Comparison of ENCODE assay signal across 10 cellular contexts in the genomic region with DNA sequence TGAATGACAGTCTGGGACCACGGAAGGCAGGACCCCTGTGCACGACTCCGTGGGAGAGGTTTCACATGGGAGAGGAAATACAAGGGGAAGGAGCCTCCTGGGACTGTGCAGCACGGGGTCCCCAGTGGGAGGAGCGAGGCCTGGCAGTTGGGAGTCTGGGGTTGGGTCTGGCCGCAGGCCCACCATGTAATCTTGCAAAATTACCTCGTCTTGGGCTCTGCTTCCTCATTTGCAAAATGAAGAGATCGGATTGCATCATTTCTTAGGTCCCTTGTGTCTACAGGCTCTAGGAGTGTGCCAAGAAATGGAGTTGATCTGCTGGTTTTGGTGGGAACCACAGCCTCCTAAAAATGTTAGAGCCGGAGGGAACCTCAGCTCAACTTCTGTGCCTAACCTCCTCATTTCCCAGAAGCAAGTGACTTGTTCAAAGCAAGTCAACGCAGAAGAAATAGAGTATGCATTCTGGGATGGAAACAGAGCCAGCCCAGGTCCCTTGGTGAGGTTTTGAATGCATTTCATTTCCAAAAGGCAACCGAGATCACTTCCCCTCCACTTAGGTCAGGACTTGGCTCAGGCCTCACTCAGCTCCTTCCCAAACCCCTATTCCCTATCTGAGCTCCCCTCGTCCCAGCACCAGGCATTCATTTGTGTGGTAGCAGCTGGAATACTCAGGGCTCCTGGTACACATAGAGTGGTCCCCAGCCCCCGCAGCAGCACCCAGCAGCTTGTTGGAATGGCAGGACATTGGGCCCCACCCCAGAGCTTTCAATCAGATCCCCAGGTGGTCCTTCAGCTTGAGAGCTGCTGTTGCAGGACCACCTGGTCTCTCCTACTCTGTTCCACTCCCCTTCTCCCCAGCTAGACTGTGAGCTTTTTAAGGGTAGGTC.
A peak's percentile ranks its signal among the peaks of the same experiment; 100 is the strongest.
DNase-seq lines count a peak whose midpoint lies in the region; ATAC-seq, FAIRE-seq and TF ChIP-seq lines count a peak whose summit lies in the region.
"Had no signal": no experiment of that assay in that cellular context is flagged by ENCODE, and none has a peak within 500 bp of the region (broad histone marks: within the 10 kb centered on the region; RNA-seq: fewer than 3 reads in every experiment).

No MANE protein-coding gene starts in this region.

- peak overlapping the region; percentile 13 to 81 for H3K4me3 Mint-ChIP-seq in CD14-positive monocyte
- H3K4me3 Mint-ChIP-seq in neural progenitor cell, result peak overlapping the region; percentile 30
- H3K4me3 Mint-ChIP-seq: T-helper 1 cell treated with Interleukin-12 subunit alpha and Interleukin-12 subunit beta and Interleukin-4 antibody, amounts not matched to agents 30 μg/mL and 1 μg/mL, for 36 hours had no signal

- H3K27ac ChIP-seq in H1 (ENCODE audit: low read depth, low read length) (no peak overlapping the region), neural progenitor cell (no peak overlapping the region), trophoblast cell (ENCODE audit: low read depth, low read length) (no peak overlapping the region)

- no peaks in the 10 kb centered on the region for H3F3A ChIP-seq in neural progenitor cell (ENCODE audit: low read depth)

- H3K36me3 Mint-ChIP-seq in CD14-positive monocyte (no peaks in the 10 kb centered on the region), neural progenitor cell (no peaks in the 10 kb centered on the region)

- no peak for TF ChIP-seq RAD21 in H1 (IDR thresholded peaks at IDR 0.05 in 1 of 2, conservative IDR thresholded peaks at IDR 0.05 in 1 of 2; ENCODE audit: low read depth in 2 of 2, low read length in 2 of 2)

- H3K23me2 ChIP-seq in H1 (ENCODE audit: low read depth, low read length), result no peaks in the 10 kb centered on the region; the same call in 1 of the 2 replicates

- no peak for DNase-seq in CD14-positive monocyte (ENCODE audit: low spot score)
- peak; percentile 11 to 66 for DNase-seq in NCI-H524 (lab: John Stamatoyannopoulos, UW)
- DNase-seq in H1 (ENCODE audit: low read depth in 1 of 2, low spot score in 2 of 2), result peak in 1 of 2 experiments; percentile 34
- no peak for DNase-seq in neural progenitor cell (ENCODE audit: low spot score)
- no peak for DNase-seq in NCI-H1092 treated with DMSO at 0.1 percent for 48 hours (lab: John Stamatoyannopoulos, UW)
- DNase-seq in trophoblast cell, result no peak
- DNase-seq: stimulated activated CD4-positive, alpha-beta T cell treated with anti-CD3 and anti-CD28 coated beads, Interleukin-2, amount 100 ng/mL, for 48 hours had no signal

- H3K4me3 ChIP-seq in H1 (ENCODE audit: extremely low read depth in 1 of 4, insufficient read depth in 2 of 4, low read depth in 3 of 4, low read length in 4 of 4) (no peak overlapping the region), neural progenitor cell (no peak overlapping the region), trophoblast cell (ENCODE audit: low read depth, low read length) (no peak overlapping the region)

- H2BK15ac ChIP-seq in H1 (ENCODE audit: low read length), result peak overlapping the region; percentile 10; the same call in 1 of the 2 replicates

- H2BK120ac ChIP-seq in H1 (replicated peaks; ENCODE audit: low read depth, low read length) (no peak overlapping the region), trophoblast cell (ENCODE audit: insufficient read depth, low read length, poor library complexity) (no peak overlapping the region)

- no peak overlapping the region for H2BK20ac ChIP-seq in H1 (ENCODE audit: low read length)

- TF ChIP-seq POLR2A in H1 (IDR thresholded peaks at IDR 0.05; ENCODE audit: control extremely low read depth in 1 of 2, low read depth in 2 of 2, low read length in 2 of 2), result no peak

- H3K27me3 Mint-ChIP-seq in CD14-positive monocyte (ENCODE audit: low read depth in 3 of 3), result peaks cover 0 to 5% (median 0%) of the 10 kb centered on the region in 3 donors
- H3K27me3 Mint-ChIP-seq in neural progenitor cell (ENCODE audit: insufficient read depth, low read depth), result peaks cover 9% of the 10 kb centered on the region

- no peak overlapping the region for H4K12ac ChIP-seq in trophoblast cell (ENCODE audit: low read depth, low read length)

- FAIRE-seq in H1 (lab: Jason Lieb, UNC), result no peak

- CTCF ChIA-PET in H1 (lab: Charles Lee; ENCODE audit: partially characterized antibody), result interaction anchor here (0.7 to 3.8 kb wide), 32 partner anchors 8 to 411 kb away, joined by 3 to 21 read pairs (median 4); no protein-coding TSS in a partner anchor

- H3K18ac ChIP-seq in H1 (ENCODE audit: extremely low read depth, low read length) (peak overlapping the region; percentile 32; the same call in 1 of the 2 replicates), trophoblast cell (ENCODE audit: low read length) (no peak overlapping the region)

- intact Hi-C loops in CD14-positive monocyte (cut with micrococcal nuclease), result loop anchor here (5.0 to 10.0 kb wide), 3 partner anchors 102 to 318 kb away; partner anchors contain the start of gene FAM43A (in 1 of the 2)

- peak overlapping the region; percentile 82; the same call in 1 of the 2 replicates for H2AFZ ChIP-seq in H1 (ENCODE audit: low read length)
- no peak overlapping the region for H2AFZ ChIP-seq in neural progenitor cell (replicated peaks)
- H2AFZ ChIP-seq in trophoblast cell (ENCODE audit: insufficient read depth, low read length, poor library complexity), result no peak overlapping the region

- no peak overlapping the region for H4K5ac ChIP-seq in H1 (ENCODE audit: insufficient read length, low read depth, low read length)

- H3K9me3 Mint-ChIP-seq in CD14-positive monocyte, result no peaks in the 10 kb centered on the region
- H3K9me3 Mint-ChIP-seq in neural progenitor cell, result peaks cover 7% of the 10 kb centered on the region
- H3K9me3 Mint-ChIP-seq: T-helper 1 cell treated with Interleukin-12 subunit alpha and Interleukin-12 subunit beta and Interleukin-4 antibody, amounts not matched to agents 30 μg/mL and 1 μg/mL, for 36 hours had no signal

- H3K79me1 ChIP-seq in H1 (ENCODE audit: low read depth, low read length) (no peaks in the 10 kb centered on the region), trophoblast cell (ENCODE audit: low read length) (no peaks in the 10 kb centered on the region)

- H3K27me3 ChIP-seq in H1 (replicated peaks in 1 of 4; ENCODE audit: control insufficient read depth in 3 of 4, extremely low read depth in 1 of 4, insufficient read depth in 3 of 4, low read length in 3 of 4) (no peaks in the 10 kb centered on the region), neural progenitor cell (no peaks in the 10 kb centered on the region), trophoblast cell (ENCODE audit: insufficient read depth, low read length) (no peaks in the 10 kb centered on the region)

- H3K9ac ChIP-seq in H1 (replicated peaks in 1 of 4; ENCODE audit: extremely low read depth in 1 of 4, low read depth in 3 of 4, low read length in 3 of 4), result no peak overlapping the region
- no peak overlapping the region for H3K9ac ChIP-seq in neural progenitor cell
- no peak overlapping the region for H3K9ac ChIP-seq in trophoblast cell (ENCODE audit: low read length)

- WGBS in H1 (ENCODE audit: extremely low coverage in 1 of 2, insufficient coverage in 1 of 2, insufficient read length in 1 of 2, insufficient replicate concordance in 2 of 2, low coverage in 1 of 2, low lambda C conversion rate in 2 of 2, missing lambda C conversion rate in 1 of 2), 2 experiments, result 89% methylated on average over 13 of the region's 13 CpGs; no CpG with 5 or more reads in 1 of the 2 experiments
- no CpG with 5 or more reads among the region's 13 CpGs for WGBS in trophoblast cell (ENCODE audit: extremely low coverage, insufficient coverage, insufficient read length)

- ATAC-seq in HG03457 (IDR thresholded peaks at IDR 0.05; ENCODE audit: unreplicated experiment) (no peak), GM19328 (IDR thresholded peaks at IDR 0.05; ENCODE audit: unreplicated experiment) (no peak)

- H3K9me3 ChIP-seq in H1 (ENCODE audit: insufficient read depth in 2 of 2, low read depth in 1 of 2, low read length in 1 of 2), result no peaks in the 10 kb centered on the region
- no peaks in the 10 kb centered on the region for H3K9me3 ChIP-seq in neural progenitor cell (ENCODE audit: low read depth)
- no peaks in the 10 kb centered on the region for H3K9me3 ChIP-seq in trophoblast cell (ENCODE audit: insufficient read depth, low read depth, low read length)

- no peak overlapping the region for H3K56ac ChIP-seq in H1 (replicated peaks; ENCODE audit: insufficient read length, low read depth, low read length)

- H2BK12ac ChIP-seq in H1 (ENCODE audit: low read depth, low read length) (no peak overlapping the region), trophoblast cell (ENCODE audit: low read length) (no peak overlapping the region)

- H2BK5ac ChIP-seq in H1 (ENCODE audit: low read depth, low read length), result no peak overlapping the region
- no peak overlapping the region for H2BK5ac ChIP-seq in trophoblast cell (ENCODE audit: low read depth, low read length, poor library complexity)

- no peaks in the 10 kb centered on the region for H3K36me3 ChIP-seq in H1 (ENCODE audit: control insufficient read depth in 2 of 4, insufficient read depth in 4 of 4, low read length in 3 of 4)
- no peaks in the 10 kb centered on the region for H3K36me3 ChIP-seq in neural progenitor cell
- H3K36me3 ChIP-seq in trophoblast cell (ENCODE audit: control insufficient read depth in 1 of 2, insufficient read depth in 2 of 2, low read length in 2 of 2), result no peaks in the 10 kb centered on the region

- no peaks in the 10 kb centered on the region for H3K79me2 ChIP-seq in H1 (ENCODE audit: control insufficient read depth in 1 of 2, insufficient read depth in 2 of 2, low read length in 2 of 2)
- no peaks in the 10 kb centered on the region for H3K79me2 ChIP-seq in neural progenitor cell (ENCODE audit: low read depth)
- no peaks in the 10 kb centered on the region for H3K79me2 ChIP-seq in trophoblast cell (ENCODE audit: control insufficient read depth, insufficient read depth, low read length, poor library complexity)

- peaks cover 82% of the 10 kb centered on the region for H3K4me1 Mint-ChIP-seq in CD14-positive monocyte
- H3K4me1 Mint-ChIP-seq in neural progenitor cell, result peaks cover 30% of the 10 kb centered on the region

- H3K4me1 ChIP-seq in H1 (replicated peaks in 1 of 4; ENCODE audit: control insufficient read depth in 3 of 4, insufficient read depth in 4 of 4, low read length in 3 of 4) (no peaks in the 10 kb centered on the region; a peak in 3 of 7 replicates), neural progenitor cell (no peaks in the 10 kb centered on the region), trophoblast cell (ENCODE audit: control insufficient read depth in 1 of 2, insufficient read depth in 2 of 2, low read length in 2 of 2) (no peaks in the 10 kb centered on the region)

- POLR2A ChIA-PET in H1 (lab: Charles Lee; ENCODE audit: partially characterized antibody), result no interaction called here

- TF ChIP-seq CTCF in CD14-positive monocyte (IDR thresholded peaks at IDR 0.05) (no peak), H1 (IDR thresholded peaks at IDR 0.05; ENCODE audit: control extremely low read depth in 1 of 3, insufficient read depth in 1 of 3, low read depth in 1 of 3, low read length in 3 of 3) (no peak), neural progenitor cell (IDR thresholded peaks at IDR 0.05) (no peak)

- H2AK5ac ChIP-seq in H1 (ENCODE audit: low read depth, low read length) (no peak overlapping the region), trophoblast cell (ENCODE audit: low read length) (no peak overlapping the region)

- no peak overlapping the region for H3K23ac ChIP-seq in H1 (ENCODE audit: insufficient read length)
- H3K23ac ChIP-seq in trophoblast cell (ENCODE audit: low read length), result no peak overlapping the region

- no peak for TF ChIP-seq EP300 in H1 (IDR thresholded peaks at IDR 0.05; ENCODE audit: borderline replicate concordance in 1 of 2, low read depth in 2 of 2, low read length in 2 of 2)

- H3K27ac Mint-ChIP-seq in CD14-positive monocyte (peak overlapping the region; percentile 84 to 93 (median 86)), neural progenitor cell (peak overlapping the region; percentile 15)
- H3K27ac Mint-ChIP-seq: T-helper 1 cell treated with Interleukin-12 subunit alpha and Interleukin-12 subunit beta and Interleukin-4 antibody, amounts not matched to agents 30 μg/mL and 1 μg/mL, for 36 hours had no signal

- H3K14ac ChIP-seq in H1 (ENCODE audit: insufficient read length) (no peak overlapping the region), trophoblast cell (ENCODE audit: low read length) (no peak overlapping the region)

- H4K91ac ChIP-seq in H1 (replicated peaks; ENCODE audit: insufficient read length, low read length) (no peak overlapping the region), trophoblast cell (ENCODE audit: low read depth, low read length) (no peak overlapping the region)

- no peak overlapping the region for H4K8ac ChIP-seq in H1 (ENCODE audit: extremely low read depth, insufficient read depth, low read length)
- H4K8ac ChIP-seq in trophoblast cell (ENCODE audit: low read depth, low read length), result no peak overlapping the region

- no peaks in the 10 kb centered on the region for H4K20me1 ChIP-seq in H1 (replicated peaks in 1 of 2; ENCODE audit: control insufficient read depth in 1 of 2, insufficient read depth in 2 of 2, low read length in 2 of 2)
- no peaks in the 10 kb centered on the region for H4K20me1 ChIP-seq in neural progenitor cell (ENCODE audit: low read depth)

- H3K4ac ChIP-seq in H1 (replicated peaks; ENCODE audit: insufficient read length, low read depth, low read length), result no peak overlapping the region
- no peak overlapping the region for H3K4ac ChIP-seq in trophoblast cell (ENCODE audit: low read depth, low read length)

- H3K4me2 ChIP-seq in H1 (ENCODE audit: insufficient read depth in 1 of 2, low read depth in 2 of 2, low read length in 2 of 2), result no peak overlapping the region
- no peak overlapping the region for H3K4me2 ChIP-seq in neural progenitor cell
- H3K4me2 ChIP-seq in trophoblast cell (ENCODE audit: low read length), result no peak overlapping the region

Comparison
In these comparisons a context has a peak if more than half of its experiments do, and no peak if none do; other contexts are left out.
1. DNase-seq: peak in NCI-H524 (2 of 2); none in CD14-positive monocyte (single experiment), neural progenitor cell (single experiment), NCI-H1092 treated with DMSO at 0.1 percent for 48 hours (single experiment) and trophoblast cell (0 of 2).